9 cellular contexts compared by ENCODE assay signal in the genomic region with DNA sequence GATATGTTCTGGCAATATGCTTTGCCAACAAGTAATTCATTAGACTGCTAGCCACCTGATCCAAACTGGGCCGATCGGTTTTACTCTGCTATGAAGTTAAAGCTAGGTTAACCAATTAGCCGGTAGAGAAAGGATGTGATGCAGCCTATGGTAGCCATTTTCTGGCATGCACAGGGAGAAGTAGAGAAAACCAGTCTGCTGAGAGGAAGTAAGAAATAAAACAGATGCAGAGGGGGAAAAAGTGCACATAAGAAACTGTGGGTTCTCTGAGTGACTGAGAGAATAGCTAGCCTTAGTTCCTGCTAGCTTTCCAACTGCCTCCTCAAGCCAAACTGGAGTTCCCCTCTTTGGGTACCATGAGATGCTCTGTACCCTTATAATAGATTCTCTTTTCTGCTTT. TPM values are rescaled to one million over a fixed set of nuclear protein-coding genes. Genes with fewer than 3 reads are reported as not detected.
A peak's percentile ranks its signal among the peaks of the same experiment; 100 is the strongest.
DNase-seq lines count a peak whose midpoint lies in the region; ATAC-seq, FAIRE-seq and TF ChIP-seq lines count a peak whose summit lies in the region.
"Had no signal": no experiment of that assay in that cellular context is flagged by ENCODE, and none has a peak within 500 bp of the region (broad histone marks: within the 10 kb centered on the region; RNA-seq: fewer than 3 reads in every experiment).

No MANE protein-coding gene starts in this region.

- H3K4me1 ChIP-seq in pancreas: peaks cover 15 to 57% (median 48%) of the 10 kb centered on the region in 3 donors
- peaks cover 36 to 91% (median 65%) of the 10 kb centered on the region in 4 donors for H3K4me1 ChIP-seq in stomach

- TF ChIP-seq POLR2A in stomach (IDR thresholded peaks at IDR 0.05): no peak

- intact Hi-C loops in pancreas (cut with DNase I) (no loop called here), stomach (cut with DNase I; ENCODE audit: low total_unique reads) (no loop called here)

- ATAC-seq in HG02610 (IDR thresholded peaks at IDR 0.05; ENCODE audit: unreplicated experiment): peak; percentile 82
- ATAC-seq in pancreas: peak in 3 of 4 donors; percentile 38 to 50 (median 39)
- ATAC-seq: HepG2 had no signal

- 5 to 11% methylated on average over 3 of the region's 3 CpGs for WGBS in pancreas, 2 donors
- whole genome bisulfite sequencing in stomach, 5 donors: 21 to 46% (median 29%) methylated on average over 3 of the region's 3 CpGs

- H3K27ac ChIP-seq in pancreas (peak overlapping the region in 1 of 4 donors; percentile 41), stomach (peak overlapping the region in 1 of 5 donors; percentile 19)

- no peak for FAIRE-seq in pancreas (lab: Jason Lieb, UNC)
- FAIRE-seq: HepG2 had no signal

- H3K27me3 ChIP-seq in pancreas (no peaks in the 10 kb centered on the region), stomach (no peaks in the 10 kb centered on the region)

- DNase-seq in SIG-M5 treated with dmso at 0.1 percent for 504 hours (lab: John Stamatoyannopoulos, UW; ENCODE audit: unreplicated experiment) (peak; percentile 83), SIG-M5 (lab: John Stamatoyannopoulos, UW) (no peak), NOMO-1 (lab: John Stamatoyannopoulos, UW; ENCODE audit: unreplicated experiment in 2 of 2) (peak; percentile 43 to 75), pancreas (no peak), GOT3 (lab: John Stamatoyannopoulos, UW) (no peak), stomach (no peak)
- no peak for DNase-seq in activated effector memory CD4-positive, alpha-beta T cell treated with Interleukin-2 at 50 U/mL for 16 hours

- H3K9me3 ChIP-seq in pancreas: no peaks in the 10 kb centered on the region
- no peaks in the 10 kb centered on the region for H3K9me3 ChIP-seq in stomach

- no peak for TF ChIP-seq EP300 in stomach (IDR thresholded peaks at IDR 0.05)

- H3K36me3 ChIP-seq in pancreas: no peaks in the 10 kb centered on the region
- no peaks in the 10 kb centered on the region for H3K36me3 ChIP-seq in stomach

- TF ChIP-seq CTCF in pancreas (IDR thresholded peaks at IDR 0.05): no peak
- no peak for TF ChIP-seq CTCF in stomach (IDR thresholded peaks at IDR 0.05)

- H3K4me3 ChIP-seq in pancreas: no peak overlapping the region
- H3K4me3 ChIP-seq in stomach: no peak overlapping the region

RNA-seq across cellular contexts. Expression of a gene that starts 52.8 kb away (rescaled TPM):
- total RNA-seq in pancreas (10 to 100 TPM; 14.7 to 26.6 (median 19.2) TPM), stomach (100 to 1,000 TPM in 1 of 5 donors, 10 to 100 TPM in 4; 23.7 to 102 (median 52.0) TPM)
- polyA plus RNA-seq in pancreas (10 to 100 TPM; 12.5 to 14.8 TPM), stomach (1 to 10 TPM; 9.5 to 9.6 (median 9.5) TPM)

RNA-seq across cellular contexts. Expression of a gene that starts 53.1 kb away (rescaled TPM):
- total RNA-seq in pancreas: 10 to 100 TPM in 5 of 6 donors, 1 to 10 TPM in 1; 8.9 to 16.7 (median 12.5) TPM
- 10 to 100 TPM in 1 of 2 donors, 1 to 10 TPM in 1; 9.7 to 13.9 TPM for polyA plus RNA-seq in pancreas
- total RNA-seq in stomach: 10 to 100 TPM in 3 of 5 donors, 1 to 10 TPM in 2; 7.0 to 21.8 (median 10.7) TPM
- polyA plus RNA-seq in stomach: 10 to 100 TPM; 21.5 to 37.6 (median 23.2) TPM

Comparison
In these comparisons a context has a peak if more than half of its experiments do, and no peak if none do; other contexts are left out.
1. DNase-seq: peak in SIG-M5 treated with dmso at 0.1 percent for 504 hours (single experiment) and NOMO-1 (2 of 2); none in SIG-M5 (single experiment), pancreas (0 of 6), GOT3 (single experiment), activated effector memory CD4-positive, alpha-beta T cell treated with Interleukin-2 at 50 U/mL for 16 hours (single experiment) and stomach (single experiment).